8 cellular contexts compared by ENCODE assay signal in genomic region chr5:111757582-111758283, GRCh38. TPM values are rescaled to one million over a fixed set of nuclear protein-coding genes. Genes with fewer than 3 reads are reported as not detected.
DNase-seq lines count a peak whose midpoint lies in the region; ATAC-seq and TF ChIP-seq lines count a peak whose summit lies in the region.

No MANE protein-coding gene starts in this region.

- TF ChIP-seq POLR2A in right lobe of liver (IDR thresholded peaks at IDR 0.05) = peak; percentile 50

- H4K20me1 ChIP-seq in BLaER1 = no peaks in the 10 kb centered on the region

- intact Hi-C loops in right lobe of liver (cut with DNase I) = no loop called here

- H3K36me3 ChIP-seq in BLaER1 = peaks cover 7% of the 10 kb centered on the region; the same call in 1 of the 2 replicates
- H3K36me3 ChIP-seq in right lobe of liver = no peaks in the 10 kb centered on the region

- H3K4me3 ChIP-seq in BLaER1 = peak overlapping the region; percentile 79
- H3K4me3 ChIP-seq in right lobe of liver = peak overlapping the region; percentile 52 to 72 (median 69)

- peak overlapping the region; percentile 96 for H3K27ac ChIP-seq in BLaER1
- peak overlapping the region; percentile 84 to 92 (median 86) for H3K27ac ChIP-seq in right lobe of liver

- DNase-seq in GM19238 (ENCODE audit: insufficient read length, low spot score) (peak; percentile 72), NCI-H524 (lab: John Stamatoyannopoulos, UW) (peak; percentile 61 to 85), dermis blood vessel endothelial cell (peak; percentile 90), right lobe of liver (peak; percentile 95 to 96 (median 95))
- DNase-seq in activated CD4-positive, alpha-beta T cell treated with anti-CD3 and anti-CD28 coated beads, Interleukin-2, amount 50 U/mL, for 4 hours = peak; percentile 58 to 62
- DNase-seq in stimulated activated CD4-positive, alpha-beta T cell treated with anti-CD3 and anti-CD28 coated beads, Interleukin-4, amount 100 ng/mL, for 24 hours = peak; percentile 66

- H3K27me3 ChIP-seq in BLaER1 (no peaks in the 10 kb centered on the region), right lobe of liver (no peaks in the 10 kb centered on the region)

- no peak for TF ChIP-seq CTCF in right lobe of liver (IDR thresholded peaks at IDR 0.05)

- ATAC-seq in HG03432 (IDR thresholded peaks at IDR 0.05; ENCODE audit: unreplicated experiment) (peak; percentile 77), right lobe of liver (peak; percentile 80 to 90 (median 84))

- H3K4me2 ChIP-seq in BLaER1 = peak overlapping the region; percentile 62

- under 1% methylated on average over 34 of the region's 88 CpGs for WGBS in right lobe of liver (ENCODE audit: insufficient coverage, low coverage, low lambda C conversion rate, missing lambda C conversion rate)

- peaks cover 48% of the 10 kb centered on the region for H3K4me1 ChIP-seq in BLaER1
- peaks cover 0 to 15% (median 0%) of the 10 kb centered on the region in 4 donors for H3K4me1 ChIP-seq in right lobe of liver

- H3K9ac ChIP-seq in BLaER1 = peak overlapping the region; percentile 96

- H3K9me3 ChIP-seq in BLaER1 (no peaks in the 10 kb centered on the region), right lobe of liver (no peaks in the 10 kb centered on the region)

RNA-seq across cellular contexts. Expression of gene NREP, which starts 0.7 kb away (rescaled TPM):
- 24.9 and 39.0 TPM in 2 replicates for total RNA-seq in dermis blood vessel endothelial cell
- total RNA-seq in right lobe of liver = 10 to 100 TPM in 1 of 6 experiments, 1 to 10 TPM in 5; 2.2 to 24.6 (median 7.7) TPM

Comparison
In these comparisons a context has a peak if more than half of its experiments do, and no peak if none do; other contexts are left out.
1. Peak in every context shown above with its lines: DNase-seq, ATAC-seq, H3K4me3 ChIP-seq and H3K27ac ChIP-seq.